ENCODE assay signal across 8 cellular contexts in the genomic region with DNA sequence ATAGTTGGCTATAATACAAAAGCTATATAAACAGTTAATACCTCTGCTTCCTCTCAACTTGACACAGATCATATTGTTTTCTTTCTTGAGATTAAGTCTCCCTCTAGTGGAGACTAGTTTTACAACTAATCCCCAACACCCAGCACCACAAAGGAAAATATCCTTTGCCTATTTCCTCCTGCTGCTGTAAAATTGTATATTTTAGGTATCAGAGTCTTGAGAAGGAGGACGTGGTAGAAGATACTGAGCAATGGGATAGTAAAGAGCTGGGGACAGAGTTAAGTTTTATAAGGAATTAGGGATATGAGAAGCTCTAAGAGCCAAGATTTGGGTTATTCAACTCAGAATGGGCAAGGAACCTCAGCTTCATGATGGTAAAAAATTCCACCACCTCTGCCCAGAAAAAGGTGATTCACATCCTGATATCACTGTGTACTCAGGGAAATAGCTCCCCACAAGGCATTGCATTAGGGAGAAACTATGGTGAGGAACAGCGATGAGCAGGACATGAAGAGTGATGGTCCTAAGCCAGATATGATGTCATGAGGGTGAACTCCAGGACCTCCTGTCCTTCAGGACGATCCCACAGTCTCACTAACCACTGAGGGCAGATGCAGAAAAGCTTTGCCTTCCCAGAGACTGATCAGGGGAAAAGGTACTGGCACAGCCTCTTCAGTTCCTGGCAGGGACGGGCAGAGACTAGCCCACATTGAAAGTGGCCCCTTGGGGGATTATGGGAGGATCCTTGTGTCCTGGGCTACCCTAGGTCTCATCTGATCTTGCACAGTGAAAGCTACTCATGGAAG. TPM values are rescaled to one million over a fixed set of nuclear protein-coding genes. Genes with fewer than 3 reads are reported as not detected.
A peak's percentile ranks its signal among the peaks of the same experiment; 100 is the strongest.
DNase-seq lines count a peak whose midpoint lies in the region; ATAC-seq and TF ChIP-seq lines count a peak whose summit lies in the region.

No MANE protein-coding gene starts in this region.

- TF ChIP-seq CTCF in NB4 (IDR thresholded peaks at IDR 0.05; ENCODE audit: low read depth, low read length): peak; percentile 35
- peak; percentile 79 for TF ChIP-seq CTCF in natural killer cell (IDR thresholded peaks at IDR 0.05)

- no peaks in the 10 kb centered on the region for H3K9me3 ChIP-seq in SK-N-MC (ENCODE audit: low read depth, low read length)

- TF ChIP-seq POLR2A in NB4 (IDR thresholded peaks at IDR 0.05; ENCODE audit: extremely low read depth, insufficient read length) (no peak), erythroblast (IDR thresholded peaks at IDR 0.05; ENCODE audit: low read length) (no peak)

- DNase-seq in activated naive CD4-positive, alpha-beta T cell treated with anti-CD3 and anti-CD28 coated beads, Interleukin-2, amount 50 U/mL, for 16 hours: no peak
- peak; percentile 66 for DNase-seq in NB4 (ENCODE audit: low read depth)
- peak; percentile 40 for DNase-seq in SK-N-MC (ENCODE audit: low read depth, low spot score)
- DNase-seq in erythroblast (lab: John Stamatoyannopoulos, UW): peak; percentile 63 to 72
- no peak for DNase-seq in natural killer cell

- H3K9me3 Mint-ChIP-seq in activated naive CD4-positive, alpha-beta T cell treated with anti-CD3 and anti-CD28 coated beads, Interleukin-2, amount 50 U/mL, for 24 hours: no peaks in the 10 kb centered on the region
- H3K9me3 Mint-ChIP-seq in natural killer cell: no peaks in the 10 kb centered on the region

- H3K9ac ChIP-seq in SK-N-MC (ENCODE audit: insufficient read length): no peak overlapping the region

- peaks cover 24% of the 10 kb centered on the region for H3K4me1 Mint-ChIP-seq in activated naive CD4-positive, alpha-beta T cell treated with anti-CD3 and anti-CD28 coated beads, Interleukin-2, amount 50 U/mL, for 24 hours
- peaks cover 0 to 8% of the 10 kb centered on the region in 2 donors for H3K4me1 Mint-ChIP-seq in natural killer cell

- H3K4me3 Mint-ChIP-seq in activated naive CD4-positive, alpha-beta T cell treated with anti-CD3 and anti-CD28 coated beads, Interleukin-2, amount 50 U/mL, for 24 hours: no peak overlapping the region
- no peak overlapping the region for H3K4me3 Mint-ChIP-seq in natural killer cell

- H3K27ac ChIP-seq in SK-N-MC: no peak overlapping the region

- no peaks in the 10 kb centered on the region for H3K27me3 Mint-ChIP-seq in activated naive CD4-positive, alpha-beta T cell treated with anti-CD3 and anti-CD28 coated beads, Interleukin-2, amount 50 U/mL, for 24 hours
- no peaks in the 10 kb centered on the region for H3K27me3 Mint-ChIP-seq in natural killer cell (ENCODE audit: low read depth in 2 of 2)

- H3K36me3 Mint-ChIP-seq in activated naive CD4-positive, alpha-beta T cell treated with anti-CD3 and anti-CD28 coated beads, Interleukin-2, amount 50 U/mL, for 24 hours: no peaks in the 10 kb centered on the region
- no peaks in the 10 kb centered on the region for H3K36me3 Mint-ChIP-seq in natural killer cell

- H3K27ac Mint-ChIP-seq in activated naive CD4-positive, alpha-beta T cell treated with anti-CD3 and anti-CD28 coated beads, Interleukin-2, amount 50 U/mL, for 24 hours: peak overlapping the region; percentile 24
- no peak overlapping the region for H3K27ac Mint-ChIP-seq in natural killer cell

- no peaks in the 10 kb centered on the region for H3K36me3 ChIP-seq in SK-N-MC (ENCODE audit: insufficient read depth, low read length)

- H3K4me3 ChIP-seq in NB4 (ENCODE audit: low read depth, low read length) (no peak overlapping the region), SK-N-MC (no peak overlapping the region)

- intact Hi-C loops in natural killer cell (cut with micrococcal nuclease): loop anchor here (1.0 kb wide), 2 partner anchors 155 to 172 kb away; no protein-coding TSS in a partner anchor

- ATAC-seq in natural killer cell (peak; percentile 88 to 92 (median 90)), HG03520 (IDR thresholded peaks at IDR 0.05; ENCODE audit: unreplicated experiment) (no peak), HG02759 (IDR thresholded peaks at IDR 0.05; ENCODE audit: unreplicated experiment) (no peak)

RNA-seq across cellular contexts. Expression of gene CFAP126, which starts 14.7 kb away (rescaled TPM):
- not detected for total RNA-seq in natural killer cell

Comparison
In these comparisons a context has a peak if more than half of its experiments do, and no peak if none do; other contexts are left out.
1. DNase-seq: peak in NB4 (single experiment), SK-N-MC (single experiment) and erythroblast (2 of 2); none in activated naive CD4-positive, alpha-beta T cell treated with anti-CD3 and anti-CD28 coated beads, Interleukin-2, amount 50 U/mL, for 16 hours (single experiment) and natural killer cell (single experiment).
2. ATAC-seq: peak in natural killer cell (3 of 3); none in HG03520 (single experiment) and HG02759 (single experiment).